9 cellular contexts compared by ENCODE assay signal in the genomic region with DNA sequence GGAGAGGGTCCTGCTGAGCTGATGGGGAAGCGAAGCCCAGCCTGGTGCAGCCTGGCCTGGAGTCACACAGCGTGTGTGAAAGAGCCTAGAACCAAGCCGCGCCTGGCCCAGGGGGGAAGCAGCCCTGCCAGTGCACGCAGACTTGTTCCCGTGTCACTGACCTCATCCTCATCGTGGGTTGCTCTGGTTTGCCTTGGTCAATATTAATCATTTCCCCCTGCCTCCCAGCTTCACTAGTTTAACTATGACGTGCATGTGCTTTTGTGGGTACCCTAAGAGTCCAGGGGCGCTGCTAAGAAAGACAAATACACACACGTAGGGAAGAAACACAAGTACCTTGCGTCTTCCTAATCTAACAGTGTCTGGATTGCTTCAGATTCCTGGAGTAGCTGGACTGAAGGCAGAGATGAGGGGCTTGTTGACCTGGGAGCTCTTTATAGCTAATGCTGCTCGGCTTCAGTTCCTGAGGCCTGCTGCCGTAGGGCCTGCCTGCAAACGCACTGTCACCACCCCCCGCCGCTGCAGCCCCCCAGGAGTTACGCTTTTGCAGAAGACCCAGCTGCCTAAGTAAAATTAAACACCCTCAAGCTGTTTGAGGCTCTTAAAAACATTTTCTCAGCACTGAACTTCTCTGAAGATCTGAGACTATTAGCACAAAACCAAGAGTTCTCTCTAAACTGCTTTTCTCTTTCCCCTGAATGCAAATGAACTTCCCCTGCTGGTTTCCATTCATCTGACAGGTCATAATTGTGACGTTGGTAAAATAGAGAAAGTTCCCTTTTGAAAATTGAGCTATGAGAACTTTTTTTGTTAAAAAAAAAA.
DNase-seq lines count a peak whose midpoint lies in the region; ATAC-seq and TF ChIP-seq lines count a peak whose summit lies in the region.
"Had no signal": no experiment of that assay in that cellular context is flagged by ENCODE, and none has a peak within 500 bp of the region (broad histone marks: within the 10 kb centered on the region; RNA-seq: fewer than 3 reads in every experiment).

No MANE protein-coding gene starts in this region.

- BruUV-seq in OCI-LY7 (replicated peaks; lab: Mats Ljungman, UMichigan): TSS peak; percentile 98

- H3K27ac ChIP-seq in OCI-LY7 (ENCODE audit: low read depth, low read length, poor library complexity, severe bottlenecking): peak overlapping the region; percentile 70
- H3K27ac ChIP-seq in gastroesophageal sphincter: peak overlapping the region in 3 of 4 donors; percentile 53 to 79 (median 74)
- H3K27ac ChIP-seq in skin epidermis: peak overlapping the region in 20 of 21 experiments; percentile 59 to 90 (median 82)
- H3K27ac ChIP-seq: 22Rv1 had no signal

- intact Hi-C loops in OCI-LY7 (cut with micrococcal nuclease; ENCODE audit: unreplicated experiment): loop anchor here (1.0 kb wide), 1 partner anchor 45 kb away; no protein-coding TSS in a partner anchor

- no peaks in the 10 kb centered on the region for H3K36me3 ChIP-seq in OCI-LY7 (ENCODE audit: insufficient read depth, low read length)
- H3K36me3 ChIP-seq in gastroesophageal sphincter: no peaks in the 10 kb centered on the region
- no peaks in the 10 kb centered on the region for H3K36me3 ChIP-seq in HAP-1 (replicated peaks)

- CTCF ChIA-PET in OCI-LY7 (lab: Charles Lee; ENCODE audit: unreplicated experiment): interaction anchor here (0.9 to 1.4 kb wide), 3 partner anchors 9 to 47 kb away, joined by 3 to 8 read pairs (median 4); no protein-coding TSS in a partner anchor

- POLR2A ChIA-PET in OCI-LY7 (lab: Charles Lee): interaction anchor here (0.7 to 4.1 kb wide), 13 partner anchors 9 to 576 kb away, joined by 3 to 63 read pairs (median 6); a partner anchor contains a TSS

- no peak for TF ChIP-seq CTCF in OCI-LY7 (conservative IDR thresholded peaks at IDR 0.05; ENCODE audit: low read length)
- no peak for TF ChIP-seq CTCF in gastroesophageal sphincter (IDR thresholded peaks at IDR 0.05)

- 42 to 60% methylated on average over 8 to 14 of the region's 18 CpGs for WGBS in gastroesophageal sphincter (ENCODE audit: low coverage in 1 of 2), 2 donors

- peak overlapping the region; percentile 57; the same call in 1 of the 2 replicates for H2AFZ ChIP-seq in OCI-LY7 (ENCODE audit: low read length)

- H4K20me1 ChIP-seq in OCI-LY7 (ENCODE audit: insufficient read depth, low read length): no peaks in the 10 kb centered on the region

- H3K4me2 ChIP-seq in OCI-LY7 (ENCODE audit: low read length): peak overlapping the region; percentile 93

- no peaks in the 10 kb centered on the region for H3K9me3 ChIP-seq in OCI-LY7 (ENCODE audit: low read length)
- no peaks in the 10 kb centered on the region for H3K9me3 ChIP-seq in gastroesophageal sphincter
- no peaks in the 10 kb centered on the region for H3K9me3 ChIP-seq in HAP-1

- ATAC-seq in HG02678 (IDR thresholded peaks at IDR 0.05; ENCODE audit: unreplicated experiment) (peak; percentile 57), gastroesophageal sphincter (peak; percentile 59)

- TF ChIP-seq EP300 in gastroesophageal sphincter (IDR thresholded peaks at IDR 0.05): no peak

- H3K79me2 ChIP-seq in OCI-LY7 (ENCODE audit: insufficient read depth, low read depth, low read length): no peaks in the 10 kb centered on the region

- DNase-seq in NCI-H2227 treated with DMSO at 0.1 percent for 48 hours (lab: John Stamatoyannopoulos, UW) (peak; percentile 10), NCI-H2227 (lab: John Stamatoyannopoulos, UW; ENCODE audit: unreplicated experiment) (no peak), OCI-LY7 (ENCODE audit: low spot score) (peak; percentile 76), HAP-1 (ENCODE audit: low spot score in 2 of 2) (no peak), NCI-H1694 treated with DMSO at 0.1 percent for 48 hours (lab: John Stamatoyannopoulos, UW) (no peak)

- H3K9me2 ChIP-seq in OCI-LY7 (ENCODE audit: insufficient read depth, low read length): no peaks in the 10 kb centered on the region

- H3K27me3 ChIP-seq in gastroesophageal sphincter (no peaks in the 10 kb centered on the region), HAP-1 (ENCODE audit: low read depth) (no peaks in the 10 kb centered on the region)

- peaks cover 57% of the 10 kb centered on the region for H3K4me1 ChIP-seq in OCI-LY7 (ENCODE audit: insufficient read depth, low read length, poor library complexity, severe bottlenecking)
- peaks cover 0 to 57% (median 13%) of the 10 kb centered on the region in 3 donors for H3K4me1 ChIP-seq in gastroesophageal sphincter
- H3K4me1 ChIP-seq in HAP-1: no peaks in the 10 kb centered on the region

- H3K4me3 ChIP-seq in OCI-LY7 (ENCODE audit: low read depth, low read length, poor library complexity, severe bottlenecking): peak overlapping the region; percentile 47
- no peak overlapping the region for H3K4me3 ChIP-seq in gastroesophageal sphincter
- no peak overlapping the region for H3K4me3 ChIP-seq in skin epidermis
- H3K4me3 ChIP-seq in HAP-1: no peak overlapping the region

- in situ Hi-C loops in HAP-1 (cut with MboI; ENCODE audit: low sequenced_read_pairs): loop anchor here (25.0 kb wide), 1 partner anchor 520 kb away; no protein-coding TSS in a partner anchor

- TF ChIP-seq POLR2A in gastroesophageal sphincter (IDR thresholded peaks at IDR 0.05): no peak

Comparison
In these comparisons a context has a peak if more than half of its experiments do, and no peak if none do; other contexts are left out.
1. DNase-seq: peak in NCI-H2227 treated with DMSO at 0.1 percent for 48 hours (single experiment) and OCI-LY7 (single experiment); none in NCI-H2227 (single experiment), HAP-1 (0 of 2) and NCI-H1694 treated with DMSO at 0.1 percent for 48 hours (single experiment).
2. Peak in every context shown above with its lines, with median percentiles within 50 percentile points of each other: H3K27ac ChIP-seq.